In genomic region chr11:68367252-68367651, GRCh38 we compare ENCODE assay signal across 1 cellular context.
A peak's percentile ranks its signal among the peaks of the same experiment; 100 is the strongest.
TF ChIP-seq lines count a peak whose summit lies in the region.

No MANE protein-coding gene starts in this region.

TF ChIP-seq in HepG2, 621 proteins besides CTCF, POLR2A, EP300 and RAD21:
- TF ChIP-seq MAFF (IDR thresholded peaks at IDR 0.05; ENCODE audit: low read depth, low read length) (no peak), PBX2 (CRISPR knock-in tag; IDR thresholded peaks at IDR 0.05) (no peak), TAF15 (IDR thresholded peaks at IDR 0.05; ENCODE audit: low read depth, low read length, poor library complexity, severe bottlenecking) (no peak), HDAC2 (CRISPR knock-in tag; IDR thresholded peaks at IDR 0.05) (no peak), FOXO4 (CRISPR knock-in tag; conservative IDR thresholded peaks at IDR 0.05) (no peak), HHEX (CRISPR knock-in tag; IDR thresholded peaks at IDR 0.05) (no peak), HNRNPLL (IDR thresholded peaks at IDR 0.05; ENCODE audit: low read depth, low read length, poor library complexity, severe bottlenecking) (peak; percentile 23), RBM22 (optimal IDR thresholded peaks at IDR 0.05; ENCODE audit: low read length) (peak; percentile 66), SMARCE1 (IDR thresholded peaks at IDR 0.05; ENCODE audit: borderline replicate concordance) (no peak), MTERF4 (CRISPR knock-in tag; IDR thresholded peaks at IDR 0.05) (no peak), ATF1 (CRISPR knock-in tag; IDR thresholded peaks at IDR 0.05) (no peak), AGO2 (optimal IDR thresholded peaks at IDR 0.05; ENCODE audit: low read depth, low read length) (peak; percentile 31)
